In genomic region chr14:74380172-74380571, GRCh38 we compare ENCODE assay signal across 23 cellular contexts. TPM values are rescaled to one million over a fixed set of nuclear protein-coding genes. Genes with fewer than 3 reads are reported as not detected.
DNase-seq lines count a peak whose midpoint lies in the region; FAIRE-seq and TF ChIP-seq lines count a peak whose summit lies in the region.
"Had no signal": no experiment of that assay in that cellular context is flagged by ENCODE, and none has a peak within 500 bp of the region (broad histone marks: within the 10 kb centered on the region; RNA-seq: fewer than 3 reads in every experiment).

No MANE protein-coding gene starts in this region.

- intact Hi-C loops in PC-9 (cut with micrococcal nuclease; ENCODE audit: unreplicated experiment), result no loop called here

- H3K4me1 ChIP-seq in PC-9 (replicated peaks; ENCODE audit: insufficient read depth), result peaks cover 24% of the 10 kb centered on the region
- H3K4me1 ChIP-seq: A549, BE2C had no signal

- H3K4me3 ChIP-seq in PC-9 (no peak overlapping the region), epithelial cell of esophagus (ENCODE audit: low read length) (no peak overlapping the region), H7 (ENCODE audit: insufficient read depth, low read depth, low read length) (no peak overlapping the region)
- H3K4me3 ChIP-seq: A549 had no signal

- H3K36me3 ChIP-seq in PC-9 (ENCODE audit: low read depth), result no peaks in the 10 kb centered on the region
- no peaks in the 10 kb centered on the region for H3K36me3 ChIP-seq in H7 (replicated peaks; ENCODE audit: control insufficient read depth, insufficient read depth, low read length)
- H3K36me3 ChIP-seq: BE2C had no signal

- peak overlapping the region; percentile 37 for H3K4me2 ChIP-seq in PC-9
- H3K4me2 ChIP-seq: A549 had no signal

- peaks cover 21% of the 10 kb centered on the region for H3F3A ChIP-seq in PC-9 (ENCODE audit: insufficient read depth, low read depth)

- H3K27ac ChIP-seq in PC-9, result peak overlapping the region; percentile 16; the same call in 1 of the 2 replicates
- H3K27ac ChIP-seq: A549 had no signal

- POLR2A ChIA-PET in PC-9 (lab: Charles Lee; ENCODE audit: unreplicated experiment), result no interaction called here

- BruUV-seq in PC-9 (replicated peaks; lab: Mats Ljungman, UMichigan), result no TSS peak

- peak; percentile 98 for FAIRE-seq in HTR-8/SVneo (lab: Jason Lieb, UNC)
- FAIRE-seq: A549, D721Med, GM19239, H1, RCC 7860 had no signal

- no peak overlapping the region for H2AFZ ChIP-seq in PC-9

- TF ChIP-seq CTCF in PC-9 (conservative IDR thresholded peaks at IDR 0.05) (no peak), epithelial cell of esophagus (IDR thresholded peaks at IDR 0.05; ENCODE audit: insufficient read depth, low read depth, low read length, missing control alignments) (no peak)

- CTCF ChIA-PET in PC-9 (lab: Charles Lee), result interaction anchor here (0.5 kb wide), 1 partner anchor 128 kb away, joined by 7 read pairs; no protein-coding TSS in a partner anchor

- H3K9me2 ChIP-seq in PC-9 (ENCODE audit: insufficient read depth), result no peaks in the 10 kb centered on the region

- no peak for DNase-seq in HTR-8/SVneo (ENCODE audit: insufficient read length, low spot score)
- DNase-seq in PC-9, result peak in 1 of 2 experiments; percentile 92
- DNase-seq in epithelial cell of esophagus (ENCODE audit: low read depth), result peak; percentile 49
- peak; percentile 62 for DNase-seq in mesenteric fat pad (ENCODE audit: low spot score)
- no peak for DNase-seq in KG1 (lab: John Stamatoyannopoulos, UW)
- DNase-seq in GDM1 (lab: John Stamatoyannopoulos, UW), result no peak
- DNase-seq in NK-92 treated with Interleukin-12 subunit alpha and Interleukin-12 subunit beta, amount 100 ng/mL, for 24 hours (lab: John Stamatoyannopoulos, UW), result no peak
- no peak for DNase-seq in H7
- DNase-seq: BE2C, DMS53, EL, KBM-7, MV-4-11, NCI-H187 treated with DMSO at 0.1 percent for 48 hours, NCI-H2227 treated with DMSO at 0.1 percent for 48 hours, NCI-H510A treated with DMSO at 0.1 percent for 48 hours, NCI-H748 treated with DMSO at 0.1 percent for 48 hours, Right ventricle myocardium superior had no signal

- no peaks in the 10 kb centered on the region for H4K20me1 ChIP-seq in PC-9 (ENCODE audit: insufficient read depth)

- H3K27me3 ChIP-seq in PC-9 (ENCODE audit: insufficient read depth, low read depth) (no peaks in the 10 kb centered on the region), H7 (ENCODE audit: control insufficient read depth, insufficient read depth, low read length) (no peaks in the 10 kb centered on the region)

- H3K79me2 ChIP-seq in PC-9 (ENCODE audit: low read depth), result no peaks in the 10 kb centered on the region

- no peaks in the 10 kb centered on the region for H3K9me3 ChIP-seq in PC-9 (ENCODE audit: insufficient read depth, low read depth)
- H3K9me3 ChIP-seq: A549, BE2C had no signal

RNA-seq across cellular contexts. Expression of gene VRTN, which starts 31.9 kb away (rescaled TPM):
- total RNA-seq in PC-9 (2021) (not detected in 2 replicates), mesenteric fat pad (not detected)
- 139 and 140 TPM in 2 replicates for total RNA-seq in H7 (2014; rRNA removed; shearing (Covaris generic))
- total RNA-seq: Right ventricle myocardium superior had no signal

RNA-seq across cellular contexts. Expression of gene SYNDIG1L, which starts 45.8 kb away (rescaled TPM):
- total RNA-seq in PC-9 (2021) (0.38 and 0.52 TPM in 2 replicates), mesenteric fat pad (not detected)
- total RNA-seq in H7 (2014; rRNA removed; shearing (Covaris generic)), result 0.48 and 0.76 TPM in 2 replicates
- total RNA-seq: Right ventricle myocardium superior had no signal

Comparison
In these comparisons a context has a peak if more than half of its experiments do, and no peak if none do; other contexts are left out.
1. DNase-seq: peak in epithelial cell of esophagus (single experiment) and mesenteric fat pad (single experiment); none in HTR-8/SVneo (single experiment), KG1 (single experiment), GDM1 (single experiment), NK-92 treated with Interleukin-12 subunit alpha and Interleukin-12 subunit beta, amount 100 ng/mL, for 24 hours (single experiment) and H7 (single experiment).
2. RNA of gene VRTN, which starts 31.9 kb away (total RNA-seq): 139 to 140 TPM in H7; not detected in PC-9 and not detected in mesenteric fat pad (single experiment); every median in the first group is over 100 times any median in the second.